ENCODE assay signal across 19 cellular contexts in the genomic region with DNA sequence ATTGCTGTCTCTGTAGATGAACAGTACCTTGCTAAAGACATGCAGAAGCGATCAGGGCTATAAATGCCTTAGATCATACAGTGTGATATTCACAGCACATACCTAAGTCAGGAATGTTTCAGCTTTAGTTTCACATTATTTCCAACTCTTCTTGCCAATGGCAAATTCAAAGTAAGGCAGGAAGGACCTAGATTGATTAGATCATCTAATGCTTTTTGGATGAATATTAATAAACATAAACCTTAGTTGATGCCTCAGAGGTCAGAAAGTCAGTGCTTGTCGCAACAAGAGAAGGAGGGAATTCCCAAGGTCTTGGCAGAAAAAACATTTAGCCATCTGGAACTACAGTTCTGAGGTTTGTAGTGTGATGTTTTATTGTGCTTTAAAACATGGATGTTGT.
A peak's percentile ranks its signal among the peaks of the same experiment; 100 is the strongest.
DNase-seq lines count a peak whose midpoint lies in the region; ATAC-seq, FAIRE-seq and TF ChIP-seq lines count a peak whose summit lies in the region.
"Had no signal": no experiment of that assay in that cellular context is flagged by ENCODE, and none has a peak within 500 bp of the region (broad histone marks: within the 10 kb centered on the region; RNA-seq: fewer than 3 reads in every experiment).

No MANE protein-coding gene starts in this region.

- H3K4ac ChIP-seq in mesenchymal stem cell (ENCODE audit: low read depth in 1 of 2, low read length in 2 of 2), result peak overlapping the region in 1 of 2 experiments; percentile 42

- H3K36me3 ChIP-seq in MG63 (no peaks in the 10 kb centered on the region), endothelial cell of umbilical vein (ENCODE audit: control insufficient read depth in 2 of 2, extremely low read depth in 1 of 2, insufficient read depth in 2 of 2, low read length in 2 of 2) (no peaks in the 10 kb centered on the region), mesenchymal stem cell (ENCODE audit: control insufficient read depth in 1 of 2, insufficient read depth in 2 of 2, low read depth in 1 of 2, low read length in 2 of 2) (no peaks in the 10 kb centered on the region)
- H3K36me3 ChIP-seq in CD8-positive, alpha-beta T cell (ENCODE audit: insufficient read depth, low read length), result no peaks in the 10 kb centered on the region
- H3K36me3 ChIP-seq: cardiac muscle cell had no signal

- H4K20me1 ChIP-seq in endothelial cell of umbilical vein (replicated peaks; ENCODE audit: control insufficient read depth, extremely low read depth, insufficient read depth, low read length), result no peaks in the 10 kb centered on the region

- no peak overlapping the region for H3K4me2 ChIP-seq in endothelial cell of umbilical vein (ENCODE audit: insufficient read depth, low read length)
- no peak overlapping the region for H3K4me2 ChIP-seq in mesenchymal stem cell (ENCODE audit: low read length, poor library complexity, severe bottlenecking)

- ATAC-seq in left lobe of liver, result no peak
- ATAC-seq in activated CD8-positive, alpha-beta memory T cell treated with anti-CD3 and anti-CD28 coated beads, Interleukin-2, amount 10 ng/mL, durations not matched to agents 7 days and 5 days, result no peak
- ATAC-seq in CD8-positive, alpha-beta T cell, result no peak
- ATAC-seq: activated CD4-positive, alpha-beta T cell treated with anti-CD3 and anti-CD28 coated beads for 36 hours had no signal

- H2BK15ac ChIP-seq in mesenchymal stem cell (ENCODE audit: low read depth, poor library complexity, severe bottlenecking), result no peak overlapping the region

- H3K18ac ChIP-seq in mesenchymal stem cell (ENCODE audit: low read depth in 1 of 2, low read length in 2 of 2), result peak overlapping the region; percentile 69 to 76

- no peaks in the 10 kb centered on the region for H3K9me3 Mint-ChIP-seq in activated CD8-positive, alpha-beta memory T cell treated with anti-CD3 and anti-CD28 coated beads, Interleukin-2, amount 10 ng/mL, durations not matched to agents 7 days and 5 days (ENCODE audit: low read depth)
- H3K9me3 Mint-ChIP-seq in CD8-positive, alpha-beta T cell, result no peaks in the 10 kb centered on the region

- no peak for TF ChIP-seq POLR2A in endothelial cell of umbilical vein (IDR thresholded peaks at IDR 0.05; ENCODE audit: low read depth, low read length)

- H3K27me3 Mint-ChIP-seq in activated CD8-positive, alpha-beta memory T cell treated with anti-CD3 and anti-CD28 coated beads, Interleukin-2, amount 10 ng/mL, durations not matched to agents 7 days and 5 days, result peaks cover 11% of the 10 kb centered on the region
- no peaks in the 10 kb centered on the region for H3K27me3 Mint-ChIP-seq in CD8-positive, alpha-beta T cell (ENCODE audit: low read depth)

- H3K4me3 Mint-ChIP-seq in activated CD8-positive, alpha-beta memory T cell treated with anti-CD3 and anti-CD28 coated beads, Interleukin-2, amount 10 ng/mL, durations not matched to agents 7 days and 5 days, result no peak overlapping the region
- no peak overlapping the region for H3K4me3 Mint-ChIP-seq in CD8-positive, alpha-beta T cell
- H3K4me3 Mint-ChIP-seq: activated CD4-positive, alpha-beta T cell treated with anti-CD3 and anti-CD28 coated beads for 36 hours had no signal

- H3K4me1 Mint-ChIP-seq in activated CD8-positive, alpha-beta memory T cell treated with anti-CD3 and anti-CD28 coated beads, Interleukin-2, amount 10 ng/mL, durations not matched to agents 7 days and 5 days, result peaks cover 5% of the 10 kb centered on the region
- H3K4me1 Mint-ChIP-seq in CD8-positive, alpha-beta T cell (ENCODE audit: low read depth), result no peaks in the 10 kb centered on the region

- H2BK120ac ChIP-seq in mesenchymal stem cell (ENCODE audit: low read depth, low read length), result no peak overlapping the region

- no peaks in the 10 kb centered on the region for H3K9me3 ChIP-seq in MG63
- H3K9me3 ChIP-seq in endothelial cell of umbilical vein (replicated peaks; ENCODE audit: control insufficient read depth, insufficient read depth, low read length), result no peaks in the 10 kb centered on the region
- H3K9me3 ChIP-seq in mesenchymal stem cell (ENCODE audit: control insufficient read depth, low read length), result no peaks in the 10 kb centered on the region
- no peaks in the 10 kb centered on the region for H3K9me3 ChIP-seq in CD8-positive, alpha-beta T cell (ENCODE audit: low read length)
- H3K9me3 ChIP-seq: SJSA1 had no signal

- POLR2A ChIA-PET in endothelial cell of umbilical vein (lab: Charles Lee), result no interaction called here
- POLR2A ChIA-PET in CD8-positive, alpha-beta T cell (lab: Charles Lee), result interaction anchor here (0.6 kb wide), 1 partner anchor 25 kb away, joined by 3 read pairs; no protein-coding TSS in a partner anchor

- no peak overlapping the region for H3K23ac ChIP-seq in mesenchymal stem cell (ENCODE audit: low read length in 2 of 2)

- peak overlapping the region in 1 of 2 experiments; percentile 61 for H2BK12ac ChIP-seq in mesenchymal stem cell (ENCODE audit: low read length in 2 of 2)

- no peak overlapping the region for H4K91ac ChIP-seq in mesenchymal stem cell (ENCODE audit: low read length)

- FAIRE-seq in endothelial cell of umbilical vein (lab: Jason Lieb, UNC), result peak; percentile 33
- no peak for FAIRE-seq in urothelium cell line (lab: Jason Lieb, UNC)
- FAIRE-seq: GM18507 had no signal

- no peak overlapping the region for H3K27ac Mint-ChIP-seq in activated CD8-positive, alpha-beta memory T cell treated with anti-CD3 and anti-CD28 coated beads, Interleukin-2, amount 10 ng/mL, durations not matched to agents 7 days and 5 days
- no peak overlapping the region for H3K27ac Mint-ChIP-seq in CD8-positive, alpha-beta T cell
- H3K27ac Mint-ChIP-seq: activated CD4-positive, alpha-beta T cell treated with anti-CD3 and anti-CD28 coated beads for 36 hours had no signal

- H3K27ac ChIP-seq in endothelial cell of umbilical vein (ENCODE audit: insufficient read depth, low read depth, low read length) (peak overlapping the region; percentile 7), mesenchymal stem cell (ENCODE audit: low read length, poor library complexity, severe bottlenecking) (peak overlapping the region; percentile 18)
- no peak overlapping the region for H3K27ac ChIP-seq in CD8-positive, alpha-beta T cell (ENCODE audit: low read depth, low read length)
- H3K27ac ChIP-seq: cardiac muscle cell had no signal

- H2AFZ ChIP-seq in endothelial cell of umbilical vein (ENCODE audit: low read depth, low read length) (no peak overlapping the region), mesenchymal stem cell (ENCODE audit: low read depth, low read length) (no peak overlapping the region)

- no TSS peak for BruUV-seq in endothelial cell of umbilical vein (replicated peaks; lab: Mats Ljungman, UMichigan)

- no peaks in the 10 kb centered on the region for H3K36me3 Mint-ChIP-seq in activated CD8-positive, alpha-beta memory T cell treated with anti-CD3 and anti-CD28 coated beads, Interleukin-2, amount 10 ng/mL, durations not matched to agents 7 days and 5 days
- no peaks in the 10 kb centered on the region for H3K36me3 Mint-ChIP-seq in CD8-positive, alpha-beta T cell

- H2AK5ac ChIP-seq in mesenchymal stem cell (ENCODE audit: low read length, severe bottlenecking), result no peak overlapping the region

- H3K4me3 ChIP-seq in MG63 (no peak overlapping the region), endothelial cell of umbilical vein (replicated peaks in 1 of 3; ENCODE audit: insufficient read depth in 1 of 3, low read depth in 1 of 3, low read length in 3 of 3) (no peak overlapping the region), mesenchymal stem cell (ENCODE audit: insufficient read depth in 1 of 2, low read depth in 1 of 2, low read length in 2 of 2) (no peak overlapping the region)
- no peak overlapping the region for H3K4me3 ChIP-seq in CD8-positive, alpha-beta T cell (ENCODE audit: low read depth, low read length)
- H3K4me3 ChIP-seq: cardiac muscle cell, SJSA1 had no signal

- H3K14ac ChIP-seq in mesenchymal stem cell (ENCODE audit: low read length in 2 of 2), result no peak overlapping the region

- H3K9ac ChIP-seq in endothelial cell of umbilical vein (replicated peaks; ENCODE audit: extremely low read depth, insufficient read depth, low read length), result no peak overlapping the region
- peak overlapping the region; percentile 22 for H3K9ac ChIP-seq in mesenchymal stem cell (ENCODE audit: low read length)

- no peaks in the 10 kb centered on the region for H3K9me1 ChIP-seq in endothelial cell of umbilical vein (replicated peaks; ENCODE audit: control insufficient read depth, extremely low read depth, insufficient read depth, low read length)

- peak overlapping the region; percentile 12 for H4K8ac ChIP-seq in mesenchymal stem cell (ENCODE audit: low read length)

- no peaks in the 10 kb centered on the region for H3K79me2 ChIP-seq in endothelial cell of umbilical vein (ENCODE audit: control insufficient read depth, insufficient read depth, low read length)

- TF ChIP-seq CTCF in endothelial cell of umbilical vein (IDR thresholded peaks at IDR 0.05; ENCODE audit: extremely low read depth in 1 of 2, insufficient read depth in 1 of 2, low read depth in 1 of 2, low read length in 2 of 2), result no peak
- no peak for TF ChIP-seq CTCF in CD8-positive, alpha-beta T cell (IDR thresholded peaks at IDR 0.05)

- peak; percentile 22 for DNase-seq in AG08396 (ENCODE audit: low spot score)
- peak; percentile 56 for DNase-seq in MG63
- peak; percentile 65 for DNase-seq in endothelial cell of umbilical vein (ENCODE audit: low read depth, low spot score)
- peak; percentile 78 for DNase-seq in mesenchymal stem cell
- DNase-seq in left lobe of liver (ENCODE audit: low spot score), result no peak
- no peak for DNase-seq in urothelium cell line (ENCODE audit: low spot score)
- no peak for DNase-seq in activated CD8-positive, alpha-beta memory T cell treated with anti-CD3 and anti-CD28 coated beads, Interleukin-2, amount 10 ng/mL, durations not matched to agents 7 days and 5 days
- DNase-seq in CD8-positive, alpha-beta T cell, result no peak
- DNase-seq: activated CD4-positive, alpha-beta T cell treated with anti-CD3 and anti-CD28 coated beads for 36 hours; activated naive CD4-positive, alpha-beta T cell treated with anti-CD3 and anti-CD28 coated beads, Interleukin-2, amount 50 U/mL, for 16 hours; Calu3; effector memory CD4-positive, alpha-beta T cell; glutamatergic neuron; NCI-H446; stimulated activated naive CD4-positive, alpha-beta T cell treated with Interleukin-2 at 50 U/mL for 16 hours; T-helper 9 cell had no signal

- CTCF ChIA-PET in endothelial cell of umbilical vein (lab: Charles Lee), result interaction anchor here (1.3 to 5.1 kb wide), 4 partner anchors 9 to 274 kb away, joined by 3 to 18 read pairs (median 8); no protein-coding TSS in a partner anchor
- CTCF ChIA-PET in activated CD8-positive, alpha-beta memory T cell treated with anti-CD3 and anti-CD28 coated beads, Interleukin-2, amount 10 ng/mL, durations not matched to agents 7 days and 5 days (lab: Charles Lee), result no interaction called here
- CTCF ChIA-PET in CD8-positive, alpha-beta T cell (lab: Charles Lee), result no interaction called here

- H3K4me1 ChIP-seq in endothelial cell of umbilical vein (ENCODE audit: control insufficient read depth, extremely low read depth, insufficient read depth, low read length) (peaks cover 34% of the 10 kb centered on the region), mesenchymal stem cell (ENCODE audit: control insufficient read depth, insufficient read depth, low read depth, low read length) (peaks cover 1% of the 10 kb centered on the region)
- no peaks in the 10 kb centered on the region for H3K4me1 ChIP-seq in CD8-positive, alpha-beta T cell (ENCODE audit: insufficient read depth, low read length)

- H3K79me1 ChIP-seq in mesenchymal stem cell (replicated peaks; ENCODE audit: low read length, poor library complexity, severe bottlenecking), result no peaks in the 10 kb centered on the region

- dilution Hi-C loops in endothelial cell of umbilical vein (cut with MboI; ENCODE audit: extremely low pct_ligation_motif_present, low sequenced_read_pairs), result no loop called here

- no peak overlapping the region for H2BK5ac ChIP-seq in mesenchymal stem cell (ENCODE audit: low read depth, low read length, poor library complexity, severe bottlenecking)

- H3K27me3 ChIP-seq in MG63 (no peaks in the 10 kb centered on the region), endothelial cell of umbilical vein (ENCODE audit: control insufficient read depth in 2 of 2, insufficient read depth in 2 of 2, low read length in 2 of 2) (no peaks in the 10 kb centered on the region), mesenchymal stem cell (ENCODE audit: control insufficient read depth in 1 of 2, insufficient read depth in 1 of 2, low read length in 2 of 2) (no peaks in the 10 kb centered on the region)
- H3K27me3 ChIP-seq in CD8-positive, alpha-beta T cell (ENCODE audit: insufficient read depth, low read length), result no peaks in the 10 kb centered on the region
- H3K27me3 ChIP-seq: cardiac muscle cell, SJSA1 had no signal

- intact Hi-C loops in endothelial cell of umbilical vein (cut with micrococcal nuclease), result loop anchor here (1.0 kb wide), 1 partner anchor 10 kb away; no protein-coding TSS in a partner anchor
- intact Hi-C loops in CD8-positive, alpha-beta T cell (cut with DNase I, micrococcal nuclease), result no loop called here

- 65% methylated on average over 2 of the region's 2 CpGs for WGBS in mesenchymal stem cell

Comparison
In these comparisons a context has a peak if more than half of its experiments do, and no peak if none do; other contexts are left out.
1. DNase-seq: peak in AG08396 (single experiment), MG63 (single experiment), endothelial cell of umbilical vein (single experiment) and mesenchymal stem cell (single experiment); none in left lobe of liver (single experiment), urothelium cell line (single experiment), activated CD8-positive, alpha-beta memory T cell treated with anti-CD3 and anti-CD28 coated beads, Interleukin-2, amount 10 ng/mL, durations not matched to agents 7 days and 5 days (single experiment) and CD8-positive, alpha-beta T cell (0 of 7).